Comparison of ENCODE assay signal across 8 cellular contexts in the genomic region with DNA sequence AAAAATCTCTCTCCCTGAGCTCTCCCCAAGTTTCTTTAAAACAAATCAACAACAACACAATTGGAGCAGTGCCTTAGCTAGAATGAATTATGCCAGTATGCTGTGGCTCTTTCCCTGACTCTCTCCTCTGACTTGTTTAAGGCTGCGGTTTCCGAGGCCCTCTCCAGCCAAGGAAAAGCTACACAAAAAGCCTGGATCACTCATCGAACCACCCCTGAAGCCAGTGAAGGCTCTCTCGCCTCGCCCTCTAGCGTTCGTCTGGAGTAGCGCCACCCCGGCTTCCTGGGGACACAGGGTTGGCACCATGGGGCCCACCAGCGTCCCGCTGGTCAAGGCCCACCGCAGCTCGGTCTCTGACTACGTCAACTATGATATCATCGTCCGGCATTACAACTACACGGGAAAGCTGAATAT. TPM values are rescaled to one million over a fixed set of nuclear protein-coding genes. Genes with fewer than 3 reads are reported as not detected.
DNase-seq lines count a peak whose midpoint lies in the region; ATAC-seq, FAIRE-seq and TF ChIP-seq lines count a peak whose summit lies in the region.

No MANE protein-coding gene starts in this region.

- DNase-seq in Ammon's horn (ENCODE audit: low spot score) (peak; percentile 81), Right ventricle myocardium inferior (ENCODE audit: missing footprints) (peak; percentile 93), pancreas (peak; percentile 50 to 93 (median 76)), thoracic aorta (ENCODE audit: low spot score) (peak; percentile 68)
- DNase-seq in activated naive CD4-positive, alpha-beta T cell treated with anti-CD3 and anti-CD28 coated beads, Interleukin-2, amount 50 U/mL, for 72 hours (ENCODE audit: low spot score in 2 of 2) = peak; percentile 93 to 96

- peak overlapping the region; percentile 99 for H3K27ac Mint-ChIP-seq in activated naive CD4-positive, alpha-beta T cell treated with anti-CD3 and anti-CD28 coated beads, Interleukin-2, amount 50 U/mL, for 72 hours

- TF ChIP-seq CTCF in pancreas (IDR thresholded peaks at IDR 0.05) (peak; percentile 80 to 92 (median 88)), thoracic aorta (IDR thresholded peaks at IDR 0.05) (peak; percentile 96)

- no peaks in the 10 kb centered on the region for H3K36me3 ChIP-seq in pancreas
- H3K36me3 ChIP-seq in thoracic aorta = no peaks in the 10 kb centered on the region

- peak; percentile 34 for ATAC-seq in GM18909 (IDR thresholded peaks at IDR 0.05; ENCODE audit: poor library complexity, unreplicated experiment)
- ATAC-seq in SK-N-SH treated with all-trans-retinoic acid at 6 μM for 48 hours = peak; percentile 65
- peak; percentile 31 to 56 for ATAC-seq in activated naive CD4-positive, alpha-beta T cell treated with anti-CD3 and anti-CD28 coated beads, Interleukin-2, amount 50 U/mL, for 72 hours
- ATAC-seq in Right ventricle myocardium inferior = peak; percentile 72
- ATAC-seq in pancreas = peak; percentile 77 to 87 (median 82)
- no peak for ATAC-seq in thoracic aorta (ENCODE audit: insufficient number of reproducible peaks, low FRiP score, low read depth)

- H3K9me3 Mint-ChIP-seq in activated naive CD4-positive, alpha-beta T cell treated with anti-CD3 and anti-CD28 coated beads, Interleukin-2, amount 50 U/mL, for 72 hours = no peaks in the 10 kb centered on the region

- TF ChIP-seq RAD21 in Ishikawa (IDR thresholded peaks at IDR 0.05; ENCODE audit: low read depth) = peak; percentile 82

- 3 to 7% methylated on average over 17 of the region's 17 CpGs for WGBS in pancreas, 2 donors

- no peak overlapping the region for H3K27ac ChIP-seq in pancreas
- no peak overlapping the region for H3K27ac ChIP-seq in thoracic aorta

- intact Hi-C loops in Right ventricle myocardium inferior (cut with DNase I) = loop anchor here (1.0 to 5.0 kb wide), 5 partner anchors 50 to 318 kb away; no protein-coding TSS in a partner anchor
- intact Hi-C loops in pancreas (cut with DNase I) = loop anchor here in 1 of 3 donors (5.0 to 10.0 kb wide), 2 partner anchors 106 to 314 kb away; no protein-coding TSS in a partner anchor

- no peak for TF ChIP-seq EP300 in Ishikawa (IDR thresholded peaks at IDR 0.05; ENCODE audit: borderline replicate concordance)

- H3K4me3 ChIP-seq in pancreas = no peak overlapping the region
- H3K4me3 ChIP-seq in thoracic aorta = peak overlapping the region; percentile 91

- H3K27me3 ChIP-seq in pancreas = peaks cover 0 to 34% (median 0%) of the 10 kb centered on the region in 4 donors
- no peaks in the 10 kb centered on the region for H3K27me3 ChIP-seq in thoracic aorta (replicated peaks; ENCODE audit: insufficient read depth)

- H3K4me1 ChIP-seq in pancreas (peaks cover 4 to 14% (median 8%) of the 10 kb centered on the region in 3 donors), thoracic aorta (ENCODE audit: control insufficient read depth in 1 of 2, low read depth in 2 of 2) (peaks cover 6 to 9% of the 10 kb centered on the region in 2 donors)

- peaks cover 62 to 77% of the 10 kb centered on the region in 2 donors for H3K36me3 Mint-ChIP-seq in activated naive CD4-positive, alpha-beta T cell treated with anti-CD3 and anti-CD28 coated beads, Interleukin-2, amount 50 U/mL, for 72 hours

- FAIRE-seq in pancreas (lab: Jason Lieb, UNC) = no peak

- no peaks in the 10 kb centered on the region for H3K9me3 ChIP-seq in pancreas
- H3K9me3 ChIP-seq in thoracic aorta = no peaks in the 10 kb centered on the region

TF ChIP-seq in Ishikawa, 13 proteins besides CTCF, POLR2A, EP300 and RAD21 (continues in another document):
- TF ChIP-seq TAF1 (IDR thresholded peaks at IDR 0.05; ENCODE audit: low read depth) = no peak
- no peak for TF ChIP-seq EGR1 (IDR thresholded peaks at IDR 0.05)
- TF ChIP-seq CEBPB (IDR thresholded peaks at IDR 0.05) = no peak
- TF ChIP-seq YY1 (IDR thresholded peaks at IDR 0.05; ENCODE audit: low read depth) = no peak
- TF ChIP-seq, protein P1, sequence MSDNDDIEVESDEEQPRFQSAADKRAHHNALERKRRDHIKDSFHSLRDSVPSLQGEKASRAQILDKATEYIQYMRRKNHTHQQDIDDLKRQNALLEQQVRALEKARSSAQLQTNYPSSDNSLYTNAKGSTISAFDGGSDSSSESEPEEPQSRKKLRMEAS (IDR thresholded peaks at IDR 0.05) = no peak
- no peak for TF ChIP-seq TEAD4 (IDR thresholded peaks at IDR 0.05)
- TF ChIP-seq, protein P2, sequence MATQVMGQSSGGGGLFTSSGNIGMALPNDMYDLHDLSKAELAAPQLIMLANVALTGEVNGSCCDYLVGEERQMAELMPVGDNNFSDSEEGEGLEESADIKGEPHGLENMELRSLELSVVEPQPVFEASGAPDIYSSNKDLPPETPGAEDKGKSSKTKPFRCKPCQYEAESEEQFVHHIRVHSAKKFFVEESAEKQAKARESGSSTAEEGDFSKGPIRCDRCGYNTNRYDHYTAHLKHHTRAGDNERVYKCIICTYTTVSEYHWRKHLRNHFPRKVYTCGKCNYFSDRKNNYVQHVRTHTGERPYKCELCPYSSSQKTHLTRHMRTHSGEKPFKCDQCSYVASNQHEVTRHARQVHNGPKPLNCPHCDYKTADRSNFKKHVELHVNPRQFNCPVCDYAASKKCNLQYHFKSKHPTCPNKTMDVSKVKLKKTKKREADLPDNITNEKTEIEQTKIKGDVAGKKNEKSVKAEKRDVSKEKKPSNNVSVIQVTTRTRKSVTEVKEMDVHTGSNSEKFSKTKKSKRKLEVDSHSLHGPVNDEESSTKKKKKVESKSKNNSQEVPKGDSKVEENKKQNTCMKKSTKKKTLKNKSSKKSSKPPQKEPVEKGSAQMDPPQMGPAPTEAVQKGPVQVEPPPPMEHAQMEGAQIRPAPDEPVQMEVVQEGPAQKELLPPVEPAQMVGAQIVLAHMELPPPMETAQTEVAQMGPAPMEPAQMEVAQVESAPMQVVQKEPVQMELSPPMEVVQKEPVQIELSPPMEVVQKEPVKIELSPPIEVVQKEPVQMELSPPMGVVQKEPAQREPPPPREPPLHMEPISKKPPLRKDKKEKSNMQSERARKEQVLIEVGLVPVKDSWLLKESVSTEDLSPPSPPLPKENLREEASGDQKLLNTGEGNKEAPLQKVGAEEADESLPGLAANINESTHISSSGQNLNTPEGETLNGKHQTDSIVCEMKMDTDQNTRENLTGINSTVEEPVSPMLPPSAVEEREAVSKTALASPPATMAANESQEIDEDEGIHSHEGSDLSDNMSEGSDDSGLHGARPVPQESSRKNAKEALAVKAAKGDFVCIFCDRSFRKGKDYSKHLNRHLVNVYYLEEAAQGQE (IDR thresholded peaks at IDR 0.05; ENCODE audit: low read depth) = no peak
- no peak for TF ChIP-seq ZBTB7A (IDR thresholded peaks at IDR 0.05; ENCODE audit: low read depth)
- no peak for TF ChIP-seq TCF12 (IDR thresholded peaks at IDR 0.05; ENCODE audit: low read depth)
- TF ChIP-seq NFIC (IDR thresholded peaks at IDR 0.05) = no peak

TF ChIP-seq in SK-N-SH treated with all-trans-retinoic acid at 6 μM for 48 hours, 23 proteins besides CTCF, POLR2A, EP300 and RAD21 (continues in another document):
- TF ChIP-seq PPARA (CRISPR knock-in tag; IDR thresholded peaks at IDR 0.05; ENCODE audit: borderline replicate concordance) (no peak), ESRRG (CRISPR knock-in tag; IDR thresholded peaks at IDR 0.05) (no peak), ZNF70 (CRISPR knock-in tag; IDR thresholded peaks at IDR 0.05) (no peak), SNAI2 (CRISPR knock-in tag; IDR thresholded peaks at IDR 0.05) (no peak), GLIS3 (CRISPR knock-in tag; IDR thresholded peaks at IDR 0.05) (no peak), OSR1 (CRISPR knock-in tag; IDR thresholded peaks at IDR 0.05) (no peak), ZFP3 (CRISPR knock-in tag; IDR thresholded peaks at IDR 0.05) (no peak), RARB (CRISPR knock-in tag; IDR thresholded peaks at IDR 0.05) (no peak)
- TF ChIP-seq, protein P3, sequence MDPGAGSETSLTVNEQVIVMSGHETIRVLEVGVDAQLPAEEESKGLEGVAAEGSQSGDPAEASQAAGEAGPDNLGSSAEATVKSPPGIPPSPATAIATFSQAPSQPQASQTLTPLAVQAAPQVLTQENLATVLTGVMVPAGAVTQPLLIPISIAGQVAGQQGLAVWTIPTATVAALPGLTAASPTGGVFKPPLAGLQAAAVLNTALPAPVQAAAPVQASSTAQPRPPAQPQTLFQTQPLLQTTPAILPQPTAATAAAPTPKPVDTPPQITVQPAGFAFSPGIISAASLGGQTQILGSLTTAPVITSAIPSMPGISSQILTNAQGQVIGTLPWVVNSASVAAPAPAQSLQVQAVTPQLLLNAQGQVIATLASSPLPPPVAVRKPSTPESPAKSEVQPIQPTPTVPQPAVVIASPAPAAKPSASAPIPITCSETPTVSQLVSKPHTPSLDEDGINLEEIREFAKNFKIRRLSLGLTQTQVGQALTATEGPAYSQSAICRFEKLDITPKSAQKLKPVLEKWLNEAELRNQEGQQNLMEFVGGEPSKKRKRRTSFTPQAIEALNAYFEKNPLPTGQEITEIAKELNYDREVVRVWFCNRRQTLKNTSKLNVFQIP (CRISPR knock-in tag; IDR thresholded peaks at IDR 0.05; ENCODE audit: borderline replicate concordance, low read depth) = no peak
- TF ChIP-seq, protein P4, sequence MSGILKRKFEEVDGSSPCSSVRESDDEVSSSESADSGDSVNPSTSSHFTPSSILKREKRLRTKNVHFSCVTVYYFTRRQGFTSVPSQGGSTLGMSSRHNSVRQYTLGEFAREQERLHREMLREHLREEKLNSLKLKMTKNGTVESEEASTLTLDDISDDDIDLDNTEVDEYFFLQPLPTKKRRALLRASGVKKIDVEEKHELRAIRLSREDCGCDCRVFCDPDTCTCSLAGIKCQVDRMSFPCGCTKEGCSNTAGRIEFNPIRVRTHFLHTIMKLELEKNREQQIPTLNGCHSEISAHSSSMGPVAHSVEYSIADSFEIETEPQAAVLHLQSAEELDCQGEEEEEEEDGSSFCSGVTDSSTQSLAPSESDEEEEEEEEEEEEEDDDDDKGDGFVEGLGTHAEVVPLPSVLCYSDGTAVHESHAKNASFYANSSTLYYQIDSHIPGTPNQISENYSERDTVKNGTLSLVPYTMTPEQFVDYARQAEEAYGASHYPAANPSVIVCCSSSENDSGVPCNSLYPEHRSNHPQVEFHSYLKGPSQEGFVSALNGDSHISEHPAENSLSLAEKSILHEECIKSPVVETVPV (CRISPR knock-in tag; IDR thresholded peaks at IDR 0.05) = no peak

RNA-seq across cellular contexts. Expression of a gene that starts 1.9 kb away (rescaled TPM):
- 100 to 1,000 TPM; 125 to 221 TPM for total RNA-seq in activated naive CD4-positive, alpha-beta T cell treated with anti-CD3 and anti-CD28 coated beads, Interleukin-2, amount 50 U/mL, for 72 hours
- 58.5 TPM for total RNA-seq in Right ventricle myocardium inferior
- total RNA-seq in pancreas = 1 to 10 TPM; 2.3 to 6.5 (median 5.7) TPM
- 10 to 100 TPM in 1 of 2 donors, 1 to 10 TPM in 1; 4.0 to 10.1 TPM for polyA plus RNA-seq in pancreas
- total RNA-seq in thoracic aorta = 100 to 1,000 TPM in 1 of 2 donors, 10 to 100 TPM in 1; 42.5 to 108 TPM
